ENCODE assay signal across 7 cellular contexts in the genomic region with DNA sequence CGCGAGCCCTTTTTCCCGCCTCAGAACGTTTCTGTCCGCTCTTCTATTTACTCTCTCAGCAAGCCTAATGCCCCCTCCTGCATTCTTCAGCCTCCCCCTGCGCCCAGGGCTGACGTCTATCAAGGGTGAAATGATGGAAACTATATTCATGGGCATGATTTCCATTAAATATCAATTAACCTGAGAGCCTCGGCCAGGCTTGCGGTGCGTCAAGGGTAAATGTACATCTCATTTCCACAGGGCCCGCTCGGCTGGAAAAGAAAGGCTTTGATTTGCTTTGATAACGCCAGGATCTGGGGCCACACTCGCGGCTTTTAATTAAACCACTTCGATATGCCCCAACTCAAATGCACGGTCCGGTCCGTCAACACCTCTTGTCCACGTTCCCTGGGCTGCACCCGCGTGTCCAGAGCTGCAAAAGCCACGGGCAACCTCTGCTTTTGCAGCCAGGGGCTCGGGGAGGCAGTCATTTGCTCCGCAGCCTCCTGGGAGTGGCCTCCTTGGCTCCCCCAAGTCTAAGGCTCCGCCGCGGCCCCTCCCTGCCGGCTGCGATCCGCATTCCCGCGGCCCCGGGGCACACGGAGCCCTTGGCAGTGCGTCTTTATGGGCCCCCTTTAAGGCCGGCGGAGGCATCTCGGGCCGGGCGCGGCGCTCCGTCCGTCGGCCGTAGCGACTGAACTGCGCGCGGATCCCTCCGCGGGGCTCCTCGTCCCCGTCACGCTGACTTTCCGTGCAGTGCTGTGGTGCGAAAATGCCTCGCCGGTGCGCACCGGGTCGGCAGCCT. TPM values are rescaled to one million over a fixed set of nuclear protein-coding genes. Genes with fewer than 3 reads are reported as not detected.
DNase-seq lines count a peak whose midpoint lies in the region; ATAC-seq and TF ChIP-seq lines count a peak whose summit lies in the region.

A gene (plus strand): TSS at position 693 of the 784 bp plus-strand sequence. CDS start 662 bp downstream, outside the sequence.

- H2BK12ac ChIP-seq in H9 (ENCODE audit: insufficient read length, low read depth, low read length): no peak within 1 kb of the TSS

- no peaks in the 10 kb centered on the region for H3K79me2 ChIP-seq in H9 (ENCODE audit: insufficient read depth, low read length)
- H3K79me2 ChIP-seq in mesendoderm (ENCODE audit: control insufficient read depth, insufficient read depth, low read length): no peaks in the 10 kb centered on the region

- H3K36me3 Mint-ChIP-seq in H9 (ENCODE audit: insufficient read depth in 1 of 3, low read depth in 3 of 3): no peaks in the 10 kb centered on the region; a peak in 2 of 7 replicates

- H3K23ac ChIP-seq in H9 (ENCODE audit: insufficient read length, low read depth, low read length) (no peak within 1 kb of the TSS), mesendoderm (ENCODE audit: low read length) (no peak within 1 kb of the TSS)

- no peak within 1 kb of the TSS for H2AK5ac ChIP-seq in H9 (ENCODE audit: insufficient read length, low read length)
- no peak within 1 kb of the TSS for H2AK5ac ChIP-seq in mesendoderm (ENCODE audit: low read length)

- peak within 1 kb of the TSS; percentile 0 for H3K4me2 ChIP-seq in H9 (ENCODE audit: insufficient read depth, insufficient read length, low read length)
- H3K4me2 ChIP-seq in mesendoderm (ENCODE audit: low read length): peak within 1 kb of the TSS; percentile 27

- H3K36me3 ChIP-seq in mesendoderm (ENCODE audit: control insufficient read depth, insufficient read depth, low read length) (no peaks in the 10 kb centered on the region), upper lobe of right lung (no peaks in the 10 kb centered on the region)

- no peaks in the 10 kb centered on the region for H3K23me2 ChIP-seq in H9 (ENCODE audit: insufficient read length, low read depth, low read length, poor library complexity, severe bottlenecking)

- no peak within 1 kb of the TSS for H2BK120ac ChIP-seq in H9 (ENCODE audit: low read depth, low read length, poor library complexity, severe bottlenecking)
- H2BK120ac ChIP-seq in mesendoderm (ENCODE audit: low read depth, low read length): no peak within 1 kb of the TSS

- H4K20me1 ChIP-seq in H9 (ENCODE audit: control insufficient read depth, insufficient read depth, insufficient read length): no peaks in the 10 kb centered on the region

- peak within 1 kb of the TSS; percentile 45 to 73 for H3K4me3 Mint-ChIP-seq in H9

- H3K9ac ChIP-seq in H9 (ENCODE audit: extremely low read depth, insufficient read length, low read length): no peak within 1 kb of the TSS
- H3K9ac ChIP-seq in mesendoderm (ENCODE audit: low read length): no peak within 1 kb of the TSS

- no peak within 1 kb of the TSS for H2BK15ac ChIP-seq in H9 (ENCODE audit: low read depth, low read length)
- H2BK15ac ChIP-seq in mesendoderm (replicated peaks; ENCODE audit: low read depth): no peak within 1 kb of the TSS

- H3K9me3 ChIP-seq in H9 (ENCODE audit: control insufficient read depth, low read depth, low read length): no peaks in the 10 kb centered on the region
- no peaks in the 10 kb centered on the region for H3K9me3 ChIP-seq in upper lobe of right lung

- no CpG with 5 or more reads among the region's 63 CpGs for WGBS in H9 (ENCODE audit: extremely low coverage, insufficient read length, low lambda C conversion rate)
- no CpG with 5 or more reads among the region's 63 CpGs for WGBS in mesendoderm (ENCODE audit: extremely low coverage, insufficient coverage, low lambda C conversion rate)

- H3K9me3 Mint-ChIP-seq in H9: peaks cover 4 to 17% of the 10 kb centered on the region in 2 experiments

- ATAC-seq in upper lobe of right lung: peak; percentile 36
- ATAC-seq in HG02884 (IDR thresholded peaks at IDR 0.05; ENCODE audit: unreplicated experiment): no peak

- H3K4me1 Mint-ChIP-seq in H9: peaks cover 12 to 14% of the 10 kb centered on the region in 2 experiments

- no peak within 1 kb of the TSS for H4K91ac ChIP-seq in H9 (ENCODE audit: insufficient read length, low read depth, low read length)

- H3K56ac ChIP-seq in H9 (ENCODE audit: insufficient read length, low read depth, low read length): no peak within 1 kb of the TSS
- H3K56ac ChIP-seq in mesendoderm (ENCODE audit: low read length): peak within 1 kb of the TSS; percentile 17

- peaks cover 89% of the 10 kb centered on the region for H3K27me3 ChIP-seq in H9 (ENCODE audit: insufficient read depth, low read length)
- peaks cover 82% of the 10 kb centered on the region for H3K27me3 ChIP-seq in mesendoderm (ENCODE audit: insufficient read depth, low read length, poor library complexity)
- peaks cover 96% of the 10 kb centered on the region for H3K27me3 ChIP-seq in upper lobe of right lung

- H3K4me1 ChIP-seq in H9 (ENCODE audit: insufficient read depth, low read length) (no peaks in the 10 kb centered on the region), mesendoderm (ENCODE audit: control insufficient read depth, low read depth, low read length) (no peaks in the 10 kb centered on the region), upper lobe of right lung (peaks cover 4% of the 10 kb centered on the region)

- H3K4ac ChIP-seq in H9 (ENCODE audit: low read depth, low read length) (no peak within 1 kb of the TSS), mesendoderm (ENCODE audit: low read depth, low read length) (no peak within 1 kb of the TSS)

- H2BK20ac ChIP-seq in H9 (ENCODE audit: low read depth, low read length, poor library complexity, severe bottlenecking): no peak within 1 kb of the TSS

- no peak within 1 kb of the TSS for H3K27ac Mint-ChIP-seq in H9

- DNase-seq in H9: peak; percentile 65
- DNase-seq in NCI-H526 (lab: John Stamatoyannopoulos, UW): peak; percentile 74 to 90
- DNase-seq in cortex of kidney (lab: John Stamatoyannopoulos, UW): peak; percentile 47
- peak; percentile 73 for DNase-seq in mesendoderm
- peak; percentile 57 for DNase-seq in upper lobe of right lung
- DNase-seq in activated CD4-positive, CD25-positive, alpha-beta regulatory T cell treated with anti-CD3 and anti-CD28 coated beads, Interleukin-2, amount 50 U/mL, for 72 hours: no peak

- no peak within 1 kb of the TSS for H3K27ac ChIP-seq in H9 (ENCODE audit: insufficient read length, low read depth, low read length)
- no peak within 1 kb of the TSS for H3K27ac ChIP-seq in mesendoderm (ENCODE audit: low read depth, low read length)
- H3K27ac ChIP-seq in upper lobe of right lung: no peak within 1 kb of the TSS

- no peak within 1 kb of the TSS for H4K8ac ChIP-seq in H9 (replicated peaks; ENCODE audit: insufficient read length, low read depth, low read length)
- H4K8ac ChIP-seq in mesendoderm (ENCODE audit: low read depth, low read length): no peak within 1 kb of the TSS

- H3T11ph ChIP-seq in H9 (ENCODE audit: low read length): no peak within 1 kb of the TSS

- H3K14ac ChIP-seq in H9 (ENCODE audit: insufficient read depth, low read length): no peak within 1 kb of the TSS

- H2AFZ ChIP-seq in H9 (ENCODE audit: low read length): no peak within 1 kb of the TSS

- H4K5ac ChIP-seq in H9 (ENCODE audit: insufficient read length, low read depth, low read length): no peak within 1 kb of the TSS
- H4K5ac ChIP-seq in mesendoderm (ENCODE audit: low read length): no peak within 1 kb of the TSS

- intact Hi-C loops in upper lobe of right lung (cut with DNase I): loop anchor here (5.0 kb wide), 1 partner anchor 508 kb away; no protein-coding TSS in a partner anchor

- H3K4me3 ChIP-seq in mesendoderm (ENCODE audit: low read length): no peak within 1 kb of the TSS
- peak within 1 kb of the TSS; percentile 26 for H3K4me3 ChIP-seq in upper lobe of right lung

- no peak within 1 kb of the TSS for H2BK5ac ChIP-seq in H9 (ENCODE audit: insufficient read length, low read length)
- H2BK5ac ChIP-seq in mesendoderm (ENCODE audit: low read length): no peak within 1 kb of the TSS

- H3K79me1 ChIP-seq in H9 (ENCODE audit: insufficient read depth, low read depth, low read length, poor library complexity, severe bottlenecking) (no peaks in the 10 kb centered on the region), mesendoderm (ENCODE audit: low read length) (no peaks in the 10 kb centered on the region)

- TF ChIP-seq CTCF in H9 (conservative IDR thresholded peaks at IDR 0.05): no peak
- no peak for TF ChIP-seq CTCF in upper lobe of right lung (IDR thresholded peaks at IDR 0.05)

- H3K27me3 Mint-ChIP-seq in H9 (ENCODE audit: low read depth): peaks cover 98% of the 10 kb centered on the region

- H3K18ac ChIP-seq in H9 (ENCODE audit: insufficient read length, low read depth, low read length) (no peak within 1 kb of the TSS), mesendoderm (ENCODE audit: low read length) (no peak within 1 kb of the TSS)

RNA-seq across cellular contexts. Expression of the gene that starts here (rescaled TPM):
- not detected in 2 replicates for total RNA-seq in H9 (2021)
- not detected for polyA plus RNA-seq in mesendoderm (2013, experiment 1 of 2)
- polyA plus RNA-seq in mesendoderm (2013, experiment 2 of 2): not detected
- total RNA-seq in upper lobe of right lung: 2.6 TPM

Comparison
In these comparisons a context has a peak if more than half of its experiments do, and no peak if none do; other contexts are left out.
1. Peak in DNase-seq and H3K4me2 ChIP-seq in H9; RNA of the gene not detected or under 1 TPM.